Comparison of ENCODE assay signal across 19 cellular contexts in the genomic region with DNA sequence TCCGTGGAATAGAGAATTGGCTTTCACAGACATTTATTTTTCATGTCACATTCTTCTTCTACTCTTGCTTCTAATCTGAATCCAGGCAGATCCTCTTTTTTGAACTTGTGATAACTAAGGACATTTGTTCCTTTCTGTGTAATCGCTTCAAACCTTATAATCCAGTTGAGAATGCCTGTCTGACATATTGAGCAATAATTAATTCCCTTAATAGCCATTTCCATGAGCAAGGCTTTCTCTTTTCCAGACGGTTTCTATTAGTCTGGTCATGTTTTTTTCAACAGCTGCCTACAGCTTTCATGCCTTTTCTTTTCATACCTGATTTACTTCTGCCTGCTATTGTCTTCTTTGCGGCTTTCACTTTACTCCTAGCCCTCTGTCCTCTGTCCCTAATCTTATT.
"Had no signal": no experiment of that assay in that cellular context is flagged by ENCODE, and none has a peak within 500 bp of the region (broad histone marks: within the 10 kb centered on the region; RNA-seq: fewer than 3 reads in every experiment).

No MANE protein-coding gene starts in this region.

- H3K27ac Mint-ChIP-seq: activated CD4-positive, alpha-beta memory T cell treated with anti-CD3 and anti-CD28 coated beads, Interleukin-2, amount 10 ng/mL, durations not matched to agents 7 days and 5 days; activated naive CD8-positive, alpha-beta T cell; natural killer cell; stimulated activated naive CD8-positive, alpha-beta T cell treated with anti-CD3 and anti-CD28 coated beads, Interleukin-15, amount 100 ng/mL, for 72 hours; T-helper 17 cell; type B pancreatic cell; WTC11 had no signal

- H3K9me3 ChIP-seq: gastroesophageal sphincter, left lung had no signal

- H3K27me3 ChIP-seq: brain microvascular endothelial cell, gastroesophageal sphincter, left lung had no signal

- H3K4me1 ChIP-seq: gastroesophageal sphincter, left lung had no signal

- ATAC-seq: gastroesophageal sphincter; left lung; natural killer cell; stimulated activated naive CD8-positive, alpha-beta T cell treated with anti-CD3 and anti-CD28 coated beads, Interleukin-15, amount 100 ng/mL, for 72 hours; T-helper 17 cell; WTC11 had no signal

- H3K36me3 Mint-ChIP-seq: activated naive CD8-positive, alpha-beta T cell; natural killer cell; WTC11 had no signal

- DNase-seq: activated CD4-positive, alpha-beta memory T cell treated with anti-CD3 and anti-CD28 coated beads, Interleukin-2, amount 10 ng/mL, durations not matched to agents 7 days and 5 days; activated CD4-positive, alpha-beta T cell treated with anti-CD3 and anti-CD28 coated beads for 4 hours; activated gamma-delta T cell treated with Interleukin-2 at 50 U/mL for 16 hours; activated T-cell treated with anti-CD3 and anti-CD28 coated beads, Interleukin-2, amount 50 U/mL, for 48 hours; brain microvascular endothelial cell; effector CD8-positive, alpha-beta T cell; left lung; mammary epithelial cell; natural killer cell; nucleus accumbens; posterior cingulate gyrus; retina; stimulated activated naive CD8-positive, alpha-beta T cell treated with anti-CD3 and anti-CD28 coated beads, Interleukin-15, amount 100 ng/mL, for 72 hours; T-helper 17 cell had no signal

- H3K36me3 ChIP-seq: brain microvascular endothelial cell, gastroesophageal sphincter, left lung had no signal

- H3K9me3 Mint-ChIP-seq: activated CD4-positive, alpha-beta memory T cell treated with anti-CD3 and anti-CD28 coated beads, Interleukin-2, amount 10 ng/mL, durations not matched to agents 7 days and 5 days; stimulated activated naive CD8-positive, alpha-beta T cell treated with anti-CD3 and anti-CD28 coated beads, Interleukin-15, amount 100 ng/mL, for 72 hours had no signal

- H3K4me1 Mint-ChIP-seq: central memory CD8-positive, alpha-beta T cell had no signal

- H3K27me3 Mint-ChIP-seq: activated CD4-positive, alpha-beta memory T cell treated with anti-CD3 and anti-CD28 coated beads, Interleukin-2, amount 10 ng/mL, durations not matched to agents 7 days and 5 days; central memory CD8-positive, alpha-beta T cell; stimulated activated naive CD8-positive, alpha-beta T cell treated with anti-CD3 and anti-CD28 coated beads, Interleukin-15, amount 100 ng/mL, for 72 hours had no signal

- H3K27ac ChIP-seq: brain microvascular endothelial cell, gastroesophageal sphincter, left lung had no signal

- H3K4me3 Mint-ChIP-seq: activated CD4-positive, alpha-beta memory T cell treated with anti-CD3 and anti-CD28 coated beads, Interleukin-2, amount 10 ng/mL, durations not matched to agents 7 days and 5 days; activated naive CD8-positive, alpha-beta T cell; central memory CD8-positive, alpha-beta T cell; natural killer cell; stimulated activated naive CD8-positive, alpha-beta T cell treated with anti-CD3 and anti-CD28 coated beads, Interleukin-15, amount 100 ng/mL, for 72 hours; T-helper 17 cell; type B pancreatic cell; WTC11 had no signal

- H3K4me3 ChIP-seq: gastroesophageal sphincter, left lung had no signal
